In genomic region chr12:109448272-109448671, GRCh38 we compare ENCODE assay signal across 2 cellular contexts.
TF ChIP-seq lines count a peak whose summit lies in the region.

No MANE protein-coding gene starts in this region.

TF ChIP-seq in IMR-90, 13 proteins besides CTCF, POLR2A, EP300 and RAD21:
- TF ChIP-seq CHD1 (IDR thresholded peaks at IDR 0.05; ENCODE audit: low read depth, low read length) (no peak), RCOR1 (IDR thresholded peaks at IDR 0.05; ENCODE audit: insufficient replicate concordance, low read length) (no peak), NFE2L2 (IDR thresholded peaks at IDR 0.05; ENCODE audit: low read depth, low read length) (no peak), USF2 (IDR thresholded peaks at IDR 0.05; ENCODE audit: low read depth, low read length) (no peak), FOS (IDR thresholded peaks at IDR 0.05; ENCODE audit: low read depth, low read length) (no peak), MXI1 (IDR thresholded peaks at IDR 0.05; ENCODE audit: borderline replicate concordance, low read depth, low read length) (no peak), MAFK (IDR thresholded peaks at IDR 0.05; ENCODE audit: low read depth, low read length) (no peak), CEBPB (IDR thresholded peaks at IDR 0.05; ENCODE audit: low read depth, low read length) (no peak), RFX5 (IDR thresholded peaks at IDR 0.05; ENCODE audit: low read depth, low read length) (no peak), ELK1 (IDR thresholded peaks at IDR 0.05; ENCODE audit: borderline replicate concordance, low read depth, low read length) (no peak), SMC3 (IDR thresholded peaks at IDR 0.05; ENCODE audit: low read depth, low read length) (no peak), MAZ (IDR thresholded peaks at IDR 0.05; ENCODE audit: borderline replicate concordance, low read depth, low read length) (no peak)

TF ChIP-seq in liver, 16 proteins besides CTCF, POLR2A, EP300 and RAD21:
- peak; percentile 59 for TF ChIP-seq SP1 (IDR thresholded peaks at IDR 0.05)
- no peak for TF ChIP-seq ATF3 (IDR thresholded peaks at IDR 0.05)
- TF ChIP-seq GABPA (IDR thresholded peaks at IDR 0.05 in 1 of 2, conservative IDR thresholded peaks at IDR 0.05 in 1 of 2) = no peak
- TF ChIP-seq HNF4G (IDR thresholded peaks at IDR 0.05) = peak; percentile 11
- peak in 1 of 2 donors; percentile 53 for TF ChIP-seq HNF4A (conservative IDR thresholded peaks at IDR 0.05)
- TF ChIP-seq REST (IDR thresholded peaks at IDR 0.05) = no peak
